In genomic region chr6:167524720-167525119, GRCh38 we compare ENCODE assay signal across 37 cellular contexts.
"Had no signal": no experiment of that assay in that cellular context is flagged by ENCODE, and none has a peak within 500 bp of the region (broad histone marks: within the 10 kb centered on the region; RNA-seq: fewer than 3 reads in every experiment).

No MANE protein-coding gene starts in this region.

- H3K27ac Mint-ChIP-seq: activated CD4-positive, alpha-beta memory T cell treated with anti-CD3 and anti-CD28 coated beads for 36 hours; activated CD4-positive, alpha-beta T cell treated with anti-CD3 and anti-CD28 coated beads for 36 hours; activated CD4-positive, alpha-beta T cell treated with anti-CD3 and anti-CD28 coated beads, Interleukin-2, amount 10 ng/mL, durations not matched to agents 24 days and 14 days; activated CD8-positive, alpha-beta memory T cell treated with anti-CD3 and anti-CD28 coated beads, Interleukin-2, amount 10 ng/mL, durations not matched to agents 7 days and 5 days; activated CD8-positive, alpha-beta T cell treated with anti-CD3 and anti-CD28 coated beads, Interleukin-2, amount 10 ng/mL, durations not matched to agents 7 days and 5 days; activated naive CD4-positive, alpha-beta T cell treated with anti-CD3 and anti-CD28 coated beads for 36 hours; activated naive CD4-positive, alpha-beta T cell treated with anti-CD3 and anti-CD28 coated beads, Interleukin-2, amount 50 U/mL, for 24 hours; activated naive CD8-positive, alpha-beta T cell treated with anti-CD3 and anti-CD28 coated beads for 36 hours; activated naive CD8-positive, alpha-beta T cell treated with anti-CD3 and anti-CD28 coated beads, Interleukin-2, amount 50 U/mL, for 24 hours; activated T-helper 1 cell treated with anti-CD3 and anti-CD28 coated beads, Interleukin-12 subunit alpha, Interleukin-12 subunit beta, Interleukin-2, Interleukin-4 antibody, amounts not matched to agents 30 ng/mL and 10 ng/mL and 1 ng/mL, durations not matched to agents 14 hours and 24 hours and 36 hours; activated T-helper 2 cell treated with anti-CD3 and anti-CD28 coated beads, Interferon-gamma antibody, Interleukin-2, Interleukin-4, amounts not matched to agents 10 μg/mL and 5 μg/mL and 100 μg/mL, durations not matched to agents 14 hours and 24 hours and 36 hours; dendritic cell treated with granulocyte-macrophage colony-stimulating factor and Interleukin-4, amounts not matched to agents 40 ng/mL and 50 ng/mL, for 4 days; effector memory CD8-positive, alpha-beta T cell; T-helper 17 cell; T-helper 2 cell treated with Interferon-gamma antibody and Interleukin-4, amounts not matched to agents 5 μg/mL and 100 μg/mL, for 36 hours had no signal

- H3K4me3 ChIP-seq: adrenal gland, body of pancreas, breast epithelium, cardiac muscle cell, coronary artery, esophagus muscularis mucosa, gastrocnemius medialis had no signal

- H3K4me3 Mint-ChIP-seq: activated CD4-positive, alpha-beta memory T cell treated with anti-CD3 and anti-CD28 coated beads for 36 hours; activated CD4-positive, alpha-beta T cell treated with anti-CD3 and anti-CD28 coated beads for 36 hours; activated CD4-positive, alpha-beta T cell treated with anti-CD3 and anti-CD28 coated beads, Interleukin-2, amount 10 ng/mL, durations not matched to agents 24 days and 14 days; activated CD8-positive, alpha-beta memory T cell treated with anti-CD3 and anti-CD28 coated beads, Interleukin-2, amount 10 ng/mL, durations not matched to agents 7 days and 5 days; activated CD8-positive, alpha-beta T cell treated with anti-CD3 and anti-CD28 coated beads, Interleukin-2, amount 10 ng/mL, durations not matched to agents 7 days and 5 days; activated naive CD4-positive, alpha-beta T cell treated with anti-CD3 and anti-CD28 coated beads for 36 hours; activated naive CD4-positive, alpha-beta T cell treated with anti-CD3 and anti-CD28 coated beads, Interleukin-2, amount 50 U/mL, for 24 hours; activated naive CD8-positive, alpha-beta T cell treated with anti-CD3 and anti-CD28 coated beads for 36 hours; activated naive CD8-positive, alpha-beta T cell treated with anti-CD3 and anti-CD28 coated beads, Interleukin-2, amount 50 U/mL, for 24 hours; activated T-helper 1 cell treated with anti-CD3 and anti-CD28 coated beads, Interleukin-12 subunit alpha, Interleukin-12 subunit beta, Interleukin-2, Interleukin-4 antibody, amounts not matched to agents 30 ng/mL and 10 ng/mL and 1 ng/mL, durations not matched to agents 14 hours and 24 hours and 36 hours; central memory CD8-positive, alpha-beta T cell; dendritic cell treated with granulocyte-macrophage colony-stimulating factor and Interleukin-4, amounts not matched to agents 40 ng/mL and 50 ng/mL, for 4 days; effector memory CD8-positive, alpha-beta T cell; T-helper 17 cell; T-helper 2 cell treated with Interferon-gamma antibody and Interleukin-4, amounts not matched to agents 5 μg/mL and 100 μg/mL, for 36 hours had no signal

- H3K9me3 Mint-ChIP-seq: activated CD4-positive, alpha-beta memory T cell treated with anti-CD3 and anti-CD28 coated beads for 36 hours; activated CD4-positive, alpha-beta T cell treated with anti-CD3 and anti-CD28 coated beads, Interleukin-2, amount 10 ng/mL, durations not matched to agents 24 days and 14 days; activated naive CD4-positive, alpha-beta T cell treated with anti-CD3 and anti-CD28 coated beads for 36 hours; activated naive CD4-positive, alpha-beta T cell treated with anti-CD3 and anti-CD28 coated beads, Interleukin-2, amount 50 U/mL, for 24 hours; activated naive CD8-positive, alpha-beta T cell treated with anti-CD3 and anti-CD28 coated beads for 36 hours; activated naive CD8-positive, alpha-beta T cell treated with anti-CD3 and anti-CD28 coated beads, Interleukin-2, amount 50 U/mL, for 24 hours; activated T-helper 1 cell treated with anti-CD3 and anti-CD28 coated beads, Interleukin-12 subunit alpha, Interleukin-12 subunit beta, Interleukin-2, Interleukin-4 antibody, amounts not matched to agents 30 ng/mL and 10 ng/mL and 1 ng/mL, durations not matched to agents 14 hours and 24 hours and 36 hours; activated T-helper 2 cell treated with anti-CD3 and anti-CD28 coated beads, Interferon-gamma antibody, Interleukin-2, Interleukin-4, amounts not matched to agents 10 μg/mL and 5 μg/mL and 100 μg/mL, durations not matched to agents 14 hours and 24 hours and 36 hours; central memory CD8-positive, alpha-beta T cell; dendritic cell treated with granulocyte-macrophage colony-stimulating factor and Interleukin-4, amounts not matched to agents 40 ng/mL and 50 ng/mL, for 4 days; effector memory CD8-positive, alpha-beta T cell; T-helper 2 cell treated with Interferon-gamma antibody and Interleukin-4, amounts not matched to agents 5 μg/mL and 100 μg/mL, for 36 hours had no signal

- DNase-seq: activated CD4-positive, alpha-beta memory T cell treated with anti-CD3 and anti-CD28 coated beads for 36 hours; activated CD4-positive, alpha-beta T cell treated with anti-CD3 and anti-CD28 coated beads for 36 hours; activated CD4-positive, alpha-beta T cell treated with anti-CD3 and anti-CD28 coated beads, Interleukin-2, amount 10 ng/mL, durations not matched to agents 24 days and 14 days; activated CD4-positive, CD25-positive, alpha-beta regulatory T cell; activated CD4-positive, CD25-positive, alpha-beta regulatory T cell treated with anti-CD3 and anti-CD28 coated beads, Interleukin-2, amount 50 U/mL, for 72 hours; activated CD8-positive, alpha-beta memory T cell treated with anti-CD3 and anti-CD28 coated beads, Interleukin-2, amount 10 ng/mL, durations not matched to agents 7 days and 5 days; activated CD8-positive, alpha-beta memory T cell treated with anti-CD3 and anti-CD28 coated beads, Interleukin-2, amount 50 U/mL, for 4 hours; activated CD8-positive, alpha-beta T cell treated with anti-CD3 and anti-CD28 coated beads, Interleukin-2, amount 10 ng/mL, durations not matched to agents 7 days and 5 days; activated effector memory CD4-positive, alpha-beta T cell treated with anti-CD3 and anti-CD28 coated beads, Interleukin-2, amount 50 U/mL, for 16 hours; activated naive CD4-positive, alpha-beta T cell treated with anti-CD3 and anti-CD28 coated beads for 36 hours; activated naive CD8-positive, alpha-beta T cell treated with anti-CD3 and anti-CD28 coated beads for 36 hours; activated naive CD8-positive, alpha-beta T cell treated with anti-CD3 and anti-CD28 coated beads, Interleukin-2, amount 50 U/mL, for 24 hours; activated T-cell treated with anti-CD3 and anti-CD28 coated beads, Interleukin-2, amount 50 U/mL, for 1 hour; activated T-cell treated with anti-CD3 and anti-CD28 coated beads, Interleukin-2, amount 50 U/mL, for 48 hours; adrenal gland; amygdala; aorta; body of pancreas; effector CD4-positive, alpha-beta T cell; effector memory CD8-positive, alpha-beta T cell; erythroblast; foreskin keratinocyte; gastrocnemius medialis; T-helper 1 cell; T-helper 17 cell; T1000; WERI-Rb-1 had no signal

- H3K9me3 ChIP-seq: adrenal gland, body of pancreas, breast epithelium, esophagus muscularis mucosa, gastrocnemius medialis had no signal

- H3K4me1 Mint-ChIP-seq: activated CD4-positive, alpha-beta T cell treated with anti-CD3 and anti-CD28 coated beads for 36 hours; activated CD4-positive, alpha-beta T cell treated with anti-CD3 and anti-CD28 coated beads, Interleukin-2, amount 10 ng/mL, durations not matched to agents 24 days and 14 days; activated CD8-positive, alpha-beta memory T cell treated with anti-CD3 and anti-CD28 coated beads, Interleukin-2, amount 10 ng/mL, durations not matched to agents 7 days and 5 days; activated naive CD4-positive, alpha-beta T cell treated with anti-CD3 and anti-CD28 coated beads, Interleukin-2, amount 50 U/mL, for 24 hours; activated naive CD8-positive, alpha-beta T cell treated with anti-CD3 and anti-CD28 coated beads for 36 hours; activated naive CD8-positive, alpha-beta T cell treated with anti-CD3 and anti-CD28 coated beads, Interleukin-2, amount 50 U/mL, for 24 hours; central memory CD8-positive, alpha-beta T cell had no signal

- H3K36me3 Mint-ChIP-seq: activated CD4-positive, alpha-beta memory T cell treated with anti-CD3 and anti-CD28 coated beads for 36 hours; activated CD8-positive, alpha-beta memory T cell treated with anti-CD3 and anti-CD28 coated beads, Interleukin-2, amount 10 ng/mL, durations not matched to agents 7 days and 5 days; activated naive CD4-positive, alpha-beta T cell treated with anti-CD3 and anti-CD28 coated beads, Interleukin-2, amount 50 U/mL, for 24 hours; activated naive CD8-positive, alpha-beta T cell treated with anti-CD3 and anti-CD28 coated beads for 36 hours had no signal

- H3K4me1 ChIP-seq: adrenal gland, body of pancreas, breast epithelium, esophagus muscularis mucosa, foreskin keratinocyte, gastrocnemius medialis had no signal

- H3K27me3 Mint-ChIP-seq: activated CD4-positive, alpha-beta T cell treated with anti-CD3 and anti-CD28 coated beads, Interleukin-2, amount 10 ng/mL, durations not matched to agents 24 days and 14 days; activated CD8-positive, alpha-beta memory T cell treated with anti-CD3 and anti-CD28 coated beads, Interleukin-2, amount 10 ng/mL, durations not matched to agents 7 days and 5 days; dendritic cell treated with granulocyte-macrophage colony-stimulating factor and Interleukin-4, amounts not matched to agents 40 ng/mL and 50 ng/mL, for 4 days had no signal

- H3K27ac ChIP-seq: adrenal gland, body of pancreas, breast epithelium, coronary artery, esophagus muscularis mucosa, foreskin keratinocyte, gastrocnemius medialis, WERI-Rb-1 had no signal

- H3K27me3 ChIP-seq: adrenal gland, body of pancreas, cardiac muscle cell, esophagus muscularis mucosa, foreskin keratinocyte, gastrocnemius medialis had no signal

- ATAC-seq: activated CD4-positive, alpha-beta T cell treated with anti-CD3 and anti-CD28 coated beads for 36 hours; activated CD8-positive, alpha-beta memory T cell treated with anti-CD3 and anti-CD28 coated beads, Interleukin-2, amount 10 ng/mL, durations not matched to agents 7 days and 5 days; activated CD8-positive, alpha-beta T cell treated with anti-CD3 and anti-CD28 coated beads, Interleukin-2, amount 10 ng/mL, durations not matched to agents 7 days and 5 days; activated naive CD8-positive, alpha-beta T cell treated with anti-CD3 and anti-CD28 coated beads, Interleukin-2, amount 50 U/mL, for 24 hours; body of pancreas; effector memory CD8-positive, alpha-beta T cell; foreskin keratinocyte; T-helper 17 cell had no signal

- H3K36me3 ChIP-seq: adrenal gland, breast epithelium, cardiac muscle cell, esophagus muscularis mucosa, gastrocnemius medialis, WERI-Rb-1 had no signal
